Comparison of ENCODE assay signal across 8 cellular contexts in the genomic region with DNA sequence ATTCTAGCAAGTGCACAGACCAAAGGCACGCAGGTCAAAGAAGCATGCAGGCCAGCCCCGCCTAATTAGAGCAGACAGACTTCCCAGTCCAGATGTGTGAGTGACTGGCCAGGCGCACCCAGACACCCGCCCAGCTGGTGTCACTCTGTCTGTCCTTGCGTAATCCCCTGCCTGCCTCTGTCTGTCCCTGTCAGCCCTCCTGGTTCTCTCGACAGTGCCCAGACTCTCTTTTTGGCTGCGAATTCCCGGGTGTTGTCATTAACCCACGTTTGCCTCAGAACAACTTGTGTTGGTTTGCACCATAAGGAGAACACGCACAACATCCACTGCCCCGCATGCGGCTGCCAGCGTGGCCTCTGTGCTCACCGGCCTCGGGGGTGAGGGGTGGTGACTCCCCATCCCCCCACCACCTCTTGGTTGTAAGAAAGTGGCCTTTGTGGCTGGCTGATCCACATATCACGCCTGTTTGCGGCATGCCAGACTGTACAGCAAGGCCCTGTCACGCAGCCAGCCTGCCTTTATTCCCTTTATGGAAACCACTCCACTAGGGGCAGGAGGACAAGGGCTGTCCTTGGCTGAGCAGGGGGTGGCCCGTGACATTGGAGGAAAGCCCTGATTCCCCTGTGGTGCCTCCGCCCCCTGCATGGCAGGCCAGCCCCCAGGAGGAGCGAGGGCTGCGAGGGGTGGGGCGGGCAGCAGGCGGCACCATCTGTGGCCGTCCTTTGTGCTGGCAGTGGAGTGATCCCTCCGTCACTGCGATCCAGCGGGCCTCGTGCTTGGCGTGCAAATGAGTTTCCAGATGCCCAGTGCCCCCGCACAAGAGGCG.
DNase-seq lines count a peak whose midpoint lies in the region; ATAC-seq lines count a peak whose summit lies in the region.

No MANE protein-coding gene starts in this region.

- DNase-seq in GM04503 (ENCODE audit: low read depth) = peak; percentile 45
- peak; percentile 45 to 98 (median 92) for DNase-seq in amygdala (lab: John Stamatoyannopoulos, UW)
- DNase-seq in left cardiac atrium = peak; percentile 87
- peak; percentile 84 for DNase-seq in sciatic nerve (ENCODE audit: low spot score)
- DNase-seq in stimulated activated naive CD4-positive, alpha-beta T cell treated with Interleukin-2 at 50 U/mL for 16 hours (lab: John Stamatoyannopoulos, UW) = no peak
- no peak for DNase-seq in T-helper 1 cell
- DNase-seq in glomerular visceral epithelial cell (ENCODE audit: extremely low spot score) = no peak

- intact Hi-C loops in left cardiac atrium (cut with DNase I) = loop anchor here in 1 of 2 donors (10.0 kb wide), 1 partner anchor 50 kb away; no protein-coding TSS in a partner anchor
- intact Hi-C loops in sciatic nerve (cut with DNase I) = no loop called here

- ATAC-seq in left cardiac atrium (peak; percentile 81 to 88), sciatic nerve (peak; percentile 77), HG02981 (IDR thresholded peaks at IDR 0.05; ENCODE audit: unreplicated experiment) (no peak)

Comparison
In these comparisons a context has a peak if more than half of its experiments do, and no peak if none do; other contexts are left out.
1. DNase-seq: peak in GM04503 (single experiment), amygdala (56 of 56), left cardiac atrium (single experiment) and sciatic nerve (single experiment); none in stimulated activated naive CD4-positive, alpha-beta T cell treated with Interleukin-2 at 50 U/mL for 16 hours (single experiment), T-helper 1 cell (0 of 5) and glomerular visceral epithelial cell (single experiment).